Comparison of ENCODE assay signal across 19 cellular contexts in genomic region chr14:67373347-67373746, GRCh38. TPM values are rescaled to one million over a fixed set of nuclear protein-coding genes. Genes with fewer than 3 reads are reported as not detected.
A peak's percentile ranks its signal among the peaks of the same experiment; 100 is the strongest.
DNase-seq lines count a peak whose midpoint lies in the region; ATAC-seq and TF ChIP-seq lines count a peak whose summit lies in the region.
"Had no signal": no experiment of that assay in that cellular context is flagged by ENCODE, and none has a peak within 500 bp of the region (broad histone marks: within the 10 kb centered on the region; RNA-seq: fewer than 3 reads in every experiment).

No MANE protein-coding gene starts in this region.

- H3K9me3 Mint-ChIP-seq in activated T-cell treated with anti-CD3 and anti-CD28 coated beads, Interleukin-2, amount 50 U/mL, for 24 hours, result no peaks in the 10 kb centered on the region
- no peaks in the 10 kb centered on the region for H3K9me3 Mint-ChIP-seq in activated T-helper 1 cell treated with anti-CD3 and anti-CD28 coated beads, Interleukin-12 subunit alpha, Interleukin-12 subunit beta, Interleukin-2, Interleukin-4 antibody, amounts not matched to agents 30 ng/mL and 10 ng/mL and 1 ng/mL, durations not matched to agents 14 hours and 24 hours and 36 hours
- peaks cover 0 to 4% of the 10 kb centered on the region in 2 donors for H3K9me3 Mint-ChIP-seq in stimulated activated naive B cell treated with anti-CD40 and anti-IgM and Interleukin-4, amounts not matched to agents 10 μg/mL and 1 μg/mL and 100 μg/mL, for 72 hours
- H3K9me3 Mint-ChIP-seq: activated naive CD8-positive, alpha-beta T cell treated with anti-CD3 and anti-CD28 coated beads, Interleukin-2, amount 10 ng/mL, durations not matched to agents 7 days and 5 days; neural progenitor cell had no signal

- peaks cover 65% of the 10 kb centered on the region for H3K4me1 Mint-ChIP-seq in activated T-cell treated with anti-CD3 and anti-CD28 coated beads, Interleukin-2, amount 50 U/mL, for 24 hours (ENCODE audit: low read depth)
- peaks cover 40% of the 10 kb centered on the region for H3K4me1 Mint-ChIP-seq in activated T-helper 1 cell treated with anti-CD3 and anti-CD28 coated beads, Interleukin-12 subunit alpha, Interleukin-12 subunit beta, Interleukin-2, Interleukin-4 antibody, amounts not matched to agents 30 ng/mL and 10 ng/mL and 1 ng/mL, durations not matched to agents 14 hours and 24 hours and 36 hours (ENCODE audit: low read depth)
- peaks cover 15 to 46% of the 10 kb centered on the region in 2 donors for H3K4me1 Mint-ChIP-seq in stimulated activated naive B cell treated with anti-CD40 and anti-IgM and Interleukin-4, amounts not matched to agents 10 μg/mL and 1 μg/mL and 100 μg/mL, for 72 hours
- H3K4me1 Mint-ChIP-seq: neural progenitor cell had no signal

- H3K27ac ChIP-seq in colonic mucosa, result no peak overlapping the region
- H3K27ac ChIP-seq: neural progenitor cell had no signal

- TF ChIP-seq CTCF in colonic mucosa (IDR thresholded peaks at IDR 0.05), result no peak

- peak; percentile 77 for ATAC-seq in HG02610 (IDR thresholded peaks at IDR 0.05; ENCODE audit: unreplicated experiment)
- ATAC-seq in stimulated activated naive B cell treated with anti-CD40 and anti-IgM and Interleukin-4, amounts not matched to agents 10 μg/mL and 1 μg/mL and 100 μg/mL, for 72 hours (replicated peaks), result peak; percentile 57 to 65
- ATAC-seq: right cardiac atrium had no signal

- H3K4me1 ChIP-seq in colonic mucosa, result no peaks in the 10 kb centered on the region
- H3K4me1 ChIP-seq: Caco-2, neural progenitor cell had no signal

- H3K4me3 Mint-ChIP-seq in activated T-cell treated with anti-CD3 and anti-CD28 coated beads, Interleukin-2, amount 50 U/mL, for 24 hours, result peak overlapping the region; percentile 25
- no peak overlapping the region for H3K4me3 Mint-ChIP-seq in activated T-helper 1 cell treated with anti-CD3 and anti-CD28 coated beads, Interleukin-12 subunit alpha, Interleukin-12 subunit beta, Interleukin-2, Interleukin-4 antibody, amounts not matched to agents 30 ng/mL and 10 ng/mL and 1 ng/mL, durations not matched to agents 14 hours and 24 hours and 36 hours
- H3K4me3 Mint-ChIP-seq in stimulated activated naive B cell treated with anti-CD40 and anti-IgM and Interleukin-4, amounts not matched to agents 10 μg/mL and 1 μg/mL and 100 μg/mL, for 72 hours, result no peak overlapping the region
- H3K4me3 Mint-ChIP-seq: activated naive CD8-positive, alpha-beta T cell treated with anti-CD3 and anti-CD28 coated beads, Interleukin-2, amount 10 ng/mL, durations not matched to agents 7 days and 5 days; neural progenitor cell had no signal

- no peaks in the 10 kb centered on the region for H3K27me3 ChIP-seq in colonic mucosa
- H3K27me3 ChIP-seq: neural progenitor cell had no signal

- peaks cover 20% of the 10 kb centered on the region for H3K36me3 ChIP-seq in colonic mucosa

- no peak overlapping the region for H3K4me3 ChIP-seq in colonic mucosa
- H3K4me3 ChIP-seq: lung, neural progenitor cell had no signal

- peaks cover 97% of the 10 kb centered on the region for H3K36me3 Mint-ChIP-seq in activated T-cell treated with anti-CD3 and anti-CD28 coated beads, Interleukin-2, amount 50 U/mL, for 24 hours (ENCODE audit: low read depth)
- H3K36me3 Mint-ChIP-seq in activated T-helper 1 cell treated with anti-CD3 and anti-CD28 coated beads, Interleukin-12 subunit alpha, Interleukin-12 subunit beta, Interleukin-2, Interleukin-4 antibody, amounts not matched to agents 30 ng/mL and 10 ng/mL and 1 ng/mL, durations not matched to agents 14 hours and 24 hours and 36 hours (ENCODE audit: low read depth), result peaks cover 54% of the 10 kb centered on the region
- H3K36me3 Mint-ChIP-seq in stimulated activated naive B cell treated with anti-CD40 and anti-IgM and Interleukin-4, amounts not matched to agents 10 μg/mL and 1 μg/mL and 100 μg/mL, for 72 hours, result peaks cover 25 to 52% of the 10 kb centered on the region in 2 donors

- no peak overlapping the region for H3K9ac ChIP-seq in colonic mucosa (ENCODE audit: low read depth in 2 of 2, low read length in 2 of 2)
- H3K9ac ChIP-seq: neural progenitor cell had no signal

- no peaks in the 10 kb centered on the region for H3K27me3 Mint-ChIP-seq in activated T-cell treated with anti-CD3 and anti-CD28 coated beads, Interleukin-2, amount 50 U/mL, for 24 hours
- H3K27me3 Mint-ChIP-seq in activated T-helper 1 cell treated with anti-CD3 and anti-CD28 coated beads, Interleukin-12 subunit alpha, Interleukin-12 subunit beta, Interleukin-2, Interleukin-4 antibody, amounts not matched to agents 30 ng/mL and 10 ng/mL and 1 ng/mL, durations not matched to agents 14 hours and 24 hours and 36 hours (ENCODE audit: insufficient read depth), result no peaks in the 10 kb centered on the region
- no peaks in the 10 kb centered on the region for H3K27me3 Mint-ChIP-seq in stimulated activated naive B cell treated with anti-CD40 and anti-IgM and Interleukin-4, amounts not matched to agents 10 μg/mL and 1 μg/mL and 100 μg/mL, for 72 hours
- H3K27me3 Mint-ChIP-seq: activated naive CD8-positive, alpha-beta T cell treated with anti-CD3 and anti-CD28 coated beads, Interleukin-2, amount 10 ng/mL, durations not matched to agents 7 days and 5 days had no signal

- DNase-seq in activated T-cell treated with anti-CD3 and anti-CD28 coated beads, Interleukin-2, amount 50 U/mL, for 24 hours, result no peak
- no peak for DNase-seq in activated T-cell treated with anti-CD3 and anti-CD28 coated beads, Interleukin-2, amount 50 U/mL, for 48 hours
- DNase-seq in activated T-helper 1 cell treated with anti-CD3 and anti-CD28 coated beads, Interleukin-12 subunit alpha, Interleukin-12 subunit beta, Interleukin-2, Interleukin-4 antibody, amounts not matched to agents 30 ng/mL and 10 ng/mL and 1 ng/mL, durations not matched to agents 14 hours and 24 hours and 36 hours (ENCODE audit: low spot score), result no peak
- DNase-seq in stimulated activated naive B cell treated with anti-CD40 and anti-IgM and Interleukin-4, amounts not matched to agents 10 μg/mL and 1 μg/mL and 100 μg/mL, for 72 hours, result no peak
- DNase-seq in CD1c-positive myeloid dendritic cell (ENCODE audit: extremely low spot score) (no peak), NCI-H128 (lab: John Stamatoyannopoulos, UW; ENCODE audit: unreplicated experiment) (no peak), colonic mucosa (no peak)
- DNase-seq: ACHN; activated naive CD8-positive, alpha-beta T cell treated with anti-CD3 and anti-CD28 coated beads, Interleukin-2, amount 10 ng/mL, durations not matched to agents 7 days and 5 days; Caco-2; foreskin fibroblast; GDM1; NCI-H187 treated with DMSO at 0.1 percent for 48 hours; NCI-H524 treated with DMSO at 0.1 percent for 48 hours; right cardiac atrium had no signal

- H3K9me3 ChIP-seq in colonic mucosa, result no peaks in the 10 kb centered on the region
- H3K9me3 ChIP-seq: Caco-2 had no signal

- intact Hi-C loops in activated T-helper 1 cell treated with anti-CD3 and anti-CD28 coated beads, Interleukin-12 subunit alpha, Interleukin-12 subunit beta, Interleukin-2, Interleukin-4 antibody, amounts not matched to agents 30 ng/mL and 10 ng/mL and 1 ng/mL, durations not matched to agents 14 hours and 24 hours and 36 hours (cut with micrococcal nuclease), result loop anchor here (1.0 to 5.0 kb wide), 2 partner anchors 13 to 324 kb away; partner anchors contain the start of genes EIF2S1 and RDH11
- intact Hi-C loops in colonic mucosa (cut with DNase I), result no loop called here

- peak overlapping the region; percentile 89 for H3K27ac Mint-ChIP-seq in activated T-cell treated with anti-CD3 and anti-CD28 coated beads, Interleukin-2, amount 50 U/mL, for 24 hours
- H3K27ac Mint-ChIP-seq in activated T-helper 1 cell treated with anti-CD3 and anti-CD28 coated beads, Interleukin-12 subunit alpha, Interleukin-12 subunit beta, Interleukin-2, Interleukin-4 antibody, amounts not matched to agents 30 ng/mL and 10 ng/mL and 1 ng/mL, durations not matched to agents 14 hours and 24 hours and 36 hours, result peak overlapping the region; percentile 14
- H3K27ac Mint-ChIP-seq in stimulated activated naive B cell treated with anti-CD40 and anti-IgM and Interleukin-4, amounts not matched to agents 10 μg/mL and 1 μg/mL and 100 μg/mL, for 72 hours, result peak overlapping the region; percentile 78
- H3K27ac Mint-ChIP-seq: activated naive CD8-positive, alpha-beta T cell treated with anti-CD3 and anti-CD28 coated beads, Interleukin-2, amount 10 ng/mL, durations not matched to agents 7 days and 5 days; neural progenitor cell had no signal

RNA-seq across cellular contexts. Expression of gene EIF2S1, which starts 13.2 kb away (rescaled TPM):
- total RNA-seq in activated T-helper 1 cell treated with anti-CD3 and anti-CD28 coated beads, Interleukin-12 subunit alpha, Interleukin-12 subunit beta, Interleukin-2, Interleukin-4 antibody, amounts not matched to agents 30 ng/mL and 10 ng/mL and 1 ng/mL, durations not matched to agents 14 hours and 24 hours and 36 hours, result 234 and 245 TPM in 2 replicates
- total RNA-seq in colonic mucosa, result 100 to 1,000 TPM in 1 of 2 donors, 10 to 100 TPM in 1; 73.7 to 130 TPM

RNA-seq across cellular contexts. Expression of gene ATP6V1D, which starts 13.7 kb away (rescaled TPM):
- 29.1 and 30.8 TPM in 2 replicates for total RNA-seq in activated T-helper 1 cell treated with anti-CD3 and anti-CD28 coated beads, Interleukin-12 subunit alpha, Interleukin-12 subunit beta, Interleukin-2, Interleukin-4 antibody, amounts not matched to agents 30 ng/mL and 10 ng/mL and 1 ng/mL, durations not matched to agents 14 hours and 24 hours and 36 hours
- total RNA-seq in colonic mucosa, result 100 to 1,000 TPM in 1 of 2 donors, 10 to 100 TPM in 1; 75.8 to 106 TPM

RNA-seq across cellular contexts. Expression of gene PLEK2, which starts 38.6 kb away (rescaled TPM):
- 0.57 and 1.5 TPM in 2 replicates for total RNA-seq in activated T-helper 1 cell treated with anti-CD3 and anti-CD28 coated beads, Interleukin-12 subunit alpha, Interleukin-12 subunit beta, Interleukin-2, Interleukin-4 antibody, amounts not matched to agents 30 ng/mL and 10 ng/mL and 1 ng/mL, durations not matched to agents 14 hours and 24 hours and 36 hours
- 10 to 100 TPM; 71.6 to 84.0 TPM for total RNA-seq in colonic mucosa
- total RNA-seq: H4 had no signal

Comparison
In these comparisons a context has a peak if more than half of its experiments do, and no peak if none do; other contexts are left out.
1. H3K27ac Mint-ChIP-seq: peak in every context shown above with its lines; median percentile 89 in activated T-cell treated with anti-CD3 and anti-CD28 coated beads, Interleukin-2, amount 50 U/mL, for 24 hours; 78 in stimulated activated naive B cell treated with anti-CD40 and anti-IgM and Interleukin-4, amounts not matched to agents 10 μg/mL and 1 μg/mL and 100 μg/mL, for 72 hours; 14 in activated T-helper 1 cell treated with anti-CD3 and anti-CD28 coated beads, Interleukin-12 subunit alpha, Interleukin-12 subunit beta, Interleukin-2, Interleukin-4 antibody, amounts not matched to agents 30 ng/mL and 10 ng/mL and 1 ng/mL, durations not matched to agents 14 hours and 24 hours and 36 hours.
2. RNA of gene PLEK2, which starts 38.6 kb away (total RNA-seq): 71.6 to 84.0 TPM in colonic mucosa; 0.57 to 1.5 TPM in activated T-helper 1 cell treated with anti-CD3 and anti-CD28 coated beads, Interleukin-12 subunit alpha, Interleukin-12 subunit beta, Interleukin-2, Interleukin-4 antibody, amounts not matched to agents 30 ng/mL and 10 ng/mL and 1 ng/mL, durations not matched to agents 14 hours and 24 hours and 36 hours; every median in the first group is over 10 times any median in the second.